In the genomic region with DNA sequence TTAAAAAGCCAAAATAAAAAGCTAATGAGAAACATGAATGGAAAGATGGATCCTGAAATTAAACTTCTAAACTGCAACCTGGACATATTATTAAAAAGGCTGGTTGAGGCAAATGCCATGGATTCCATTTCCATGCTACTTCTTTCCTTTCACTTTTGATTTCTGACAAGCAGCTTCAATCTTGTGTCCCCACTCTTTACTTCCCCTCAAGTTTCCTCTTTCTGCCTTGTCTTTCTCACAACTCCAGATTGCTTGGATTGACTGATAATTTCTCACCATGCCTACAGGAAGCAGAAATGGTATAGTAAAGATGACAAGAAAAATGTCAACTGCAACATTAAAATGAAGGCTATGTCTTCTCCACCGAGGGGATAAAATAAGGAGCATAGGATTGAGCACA, we compare ENCODE assay signal across 17 cellular contexts.
"Had no signal": no experiment of that assay in that cellular context is flagged by ENCODE, and none has a peak within 500 bp of the region (broad histone marks: within the 10 kb centered on the region; RNA-seq: fewer than 3 reads in every experiment).

No MANE protein-coding gene starts in this region.

- H3K27me3 ChIP-seq: breast epithelium, foreskin keratinocyte, heart left ventricle, testis had no signal

- DNase-seq: activated CD4-positive, alpha-beta T cell treated with anti-CD3 and anti-CD28 coated beads for 36 hours; activated CD8-positive, alpha-beta memory T cell treated with anti-CD3 and anti-CD28 coated beads, Interleukin-2, amount 50 U/mL, for 48 hours; activated CD8-positive, alpha-beta T cell treated with anti-CD3 and anti-CD28 coated beads, Interleukin-2, amount 10 ng/mL, durations not matched to agents 7 days and 5 days; aorta; foreskin keratinocyte; heart left ventricle; islet precursor cell; stimulated activated CD4-positive, alpha-beta T cell treated with anti-CD3 and anti-CD28 coated beads, Interleukin-4, amount 100 ng/mL, for 24 hours; stimulated activated naive CD8-positive, alpha-beta T cell treated with anti-CD3 and anti-CD28 coated beads, Interleukin-15, amount 100 ng/mL, for 72 hours; T-helper 9 cell; testis; WERI-Rb-1 had no signal

- H3K27ac ChIP-seq: breast epithelium, foreskin keratinocyte, heart left ventricle, testis, WERI-Rb-1 had no signal

- H3K4me3 Mint-ChIP-seq: activated CD4-positive, alpha-beta T cell treated with anti-CD3 and anti-CD28 coated beads for 36 hours; activated CD8-positive, alpha-beta T cell treated with anti-CD3 and anti-CD28 coated beads, Interleukin-2, amount 10 ng/mL, durations not matched to agents 7 days and 5 days; memory B cell; nephron; stimulated activated naive CD8-positive, alpha-beta T cell treated with anti-CD3 and anti-CD28 coated beads, Interleukin-15, amount 100 ng/mL, for 72 hours had no signal

- H3K9me3 Mint-ChIP-seq: nephron; stimulated activated naive CD8-positive, alpha-beta T cell treated with anti-CD3 and anti-CD28 coated beads, Interleukin-15, amount 100 ng/mL, for 72 hours had no signal

- H3K9me3 ChIP-seq: breast epithelium, heart left ventricle, testis had no signal

- H3K4me3 ChIP-seq: breast epithelium, heart left ventricle, testis had no signal

- H3K4me1 ChIP-seq: breast epithelium, foreskin keratinocyte, heart left ventricle, testis had no signal

- ATAC-seq: activated CD4-positive, alpha-beta T cell treated with anti-CD3 and anti-CD28 coated beads for 36 hours; activated CD8-positive, alpha-beta T cell treated with anti-CD3 and anti-CD28 coated beads, Interleukin-2, amount 10 ng/mL, durations not matched to agents 7 days and 5 days; esophagus mucosa; foreskin keratinocyte; heart left ventricle; left lobe of liver; stimulated activated naive CD8-positive, alpha-beta T cell treated with anti-CD3 and anti-CD28 coated beads, Interleukin-15, amount 100 ng/mL, for 72 hours had no signal

- H3K36me3 ChIP-seq: breast epithelium, heart left ventricle, WERI-Rb-1 had no signal

- H3K36me3 Mint-ChIP-seq: memory B cell had no signal

- H3K27ac Mint-ChIP-seq: activated CD4-positive, alpha-beta T cell treated with anti-CD3 and anti-CD28 coated beads for 36 hours; activated CD8-positive, alpha-beta T cell treated with anti-CD3 and anti-CD28 coated beads, Interleukin-2, amount 10 ng/mL, durations not matched to agents 7 days and 5 days; memory B cell; nephron; stimulated activated naive CD8-positive, alpha-beta T cell treated with anti-CD3 and anti-CD28 coated beads, Interleukin-15, amount 100 ng/mL, for 72 hours had no signal

- H3K4me1 Mint-ChIP-seq: activated CD4-positive, alpha-beta T cell treated with anti-CD3 and anti-CD28 coated beads for 36 hours; memory B cell; nephron; stimulated activated naive CD8-positive, alpha-beta T cell treated with anti-CD3 and anti-CD28 coated beads, Interleukin-15, amount 100 ng/mL, for 72 hours had no signal

- H3K27me3 Mint-ChIP-seq: activated CD4-positive, alpha-beta T cell treated with anti-CD3 and anti-CD28 coated beads for 36 hours; memory B cell; stimulated activated naive CD8-positive, alpha-beta T cell treated with anti-CD3 and anti-CD28 coated beads, Interleukin-15, amount 100 ng/mL, for 72 hours had no signal
